ENCODE assay signal across 8 cellular contexts in the genomic region with DNA sequence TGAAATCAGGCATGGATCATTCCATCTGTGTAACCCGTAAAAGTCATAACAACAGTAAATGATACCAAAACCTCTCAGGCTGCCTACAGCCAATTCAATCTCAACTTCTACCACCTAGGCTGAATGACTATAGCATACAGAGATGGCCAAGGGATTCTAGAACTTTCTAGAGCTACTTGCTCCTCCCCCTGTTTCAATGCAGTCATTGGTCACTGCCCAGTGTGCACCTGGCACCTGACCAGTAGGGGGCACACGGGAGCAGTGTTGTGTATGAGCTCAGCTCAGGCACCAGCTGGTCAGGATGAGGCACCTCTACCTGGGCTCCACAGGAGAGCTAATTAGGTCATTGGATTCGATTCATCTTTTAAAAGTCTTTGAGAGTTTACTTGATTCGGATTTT.
DNase-seq lines count a peak whose midpoint lies in the region; ATAC-seq and TF ChIP-seq lines count a peak whose summit lies in the region.

No MANE protein-coding gene starts in this region.

- H3K4me3 ChIP-seq in MM.1S (ENCODE audit: low read length) = no peak overlapping the region

- H3F3A ChIP-seq in MM.1S (ENCODE audit: insufficient read depth, low read length) = no peaks in the 10 kb centered on the region

- no peaks in the 10 kb centered on the region for H4K20me1 ChIP-seq in MM.1S (ENCODE audit: insufficient read depth, low read length)

- no peaks in the 10 kb centered on the region for H3K9me2 ChIP-seq in MM.1S (replicated peaks; ENCODE audit: insufficient read depth, low read length)

- CTCF ChIA-PET in activated CD8-positive, alpha-beta T cell treated with anti-CD3 and anti-CD28 coated beads for 36 hours (lab: Charles Lee) = interaction anchor here (0.6 to 2.1 kb wide), 19 partner anchors 9 to 1244 kb away, joined by 3 to 20 read pairs (median 4); a partner anchor contains a TSS

- H3K27me3 ChIP-seq in MM.1S (replicated peaks; ENCODE audit: insufficient read depth, low read length) = no peaks in the 10 kb centered on the region

- no peaks in the 10 kb centered on the region for H3K36me3 ChIP-seq in MM.1S (replicated peaks; ENCODE audit: insufficient read depth, low read length)

- no peak overlapping the region for H3K27ac ChIP-seq in MM.1S (ENCODE audit: low read length)

- H3K4me1 Mint-ChIP-seq in activated CD8-positive, alpha-beta T cell treated with anti-CD3 and anti-CD28 coated beads for 36 hours (ENCODE audit: low read depth) = no peaks in the 10 kb centered on the region

- H2AFZ ChIP-seq in MM.1S (ENCODE audit: low read length) = no peak overlapping the region

- no peak overlapping the region for H3K4me2 ChIP-seq in MM.1S (ENCODE audit: low read depth, low read length)

- no peaks in the 10 kb centered on the region for H3K9me3 ChIP-seq in MM.1S (replicated peaks; ENCODE audit: insufficient read depth, low read length)

- no peak overlapping the region for H3K9ac ChIP-seq in MM.1S (ENCODE audit: low read length)

- ATAC-seq in GM21619 (IDR thresholded peaks at IDR 0.05; ENCODE audit: unreplicated experiment) = peak; percentile 46
- ATAC-seq in activated CD8-positive, alpha-beta T cell treated with anti-CD3 and anti-CD28 coated beads for 36 hours = peak; percentile 92
- ATAC-seq in omental fat pad (ENCODE audit: low FRiP score) = no peak

- H3K36me3 Mint-ChIP-seq in activated CD8-positive, alpha-beta T cell treated with anti-CD3 and anti-CD28 coated beads for 36 hours (ENCODE audit: low read depth) = no peaks in the 10 kb centered on the region

- peak; percentile 38 for TF ChIP-seq CTCF in MM.1S (IDR thresholded peaks at IDR 0.05; ENCODE audit: low read length)
- peak; percentile 78 for TF ChIP-seq CTCF in activated CD8-positive, alpha-beta T cell treated with anti-CD3 and anti-CD28 coated beads for 36 hours (IDR thresholded peaks at IDR 0.05)
- no peak for TF ChIP-seq CTCF in omental fat pad (IDR thresholded peaks at IDR 0.05)

- peak; percentile 16 for DNase-seq in NCI-H2196 (lab: John Stamatoyannopoulos, UW; ENCODE audit: unreplicated experiment)
- no peak for DNase-seq in NCI-H2196 treated with DMSO at 0.1 percent for 48 hours (lab: John Stamatoyannopoulos, UW; ENCODE audit: unreplicated experiment)
- peak; percentile 16 for DNase-seq in MM.1S
- DNase-seq in activated CD8-positive, alpha-beta T cell treated with anti-CD3 and anti-CD28 coated beads for 36 hours = peak; percentile 68
- peak; percentile 78 for DNase-seq in germinal center (ENCODE audit: low spot score)
- DNase-seq in stimulated activated CD4-positive, alpha-beta T cell treated with anti-CD3 and anti-CD28 coated beads, TNF-alpha, amount 100 ng/mL, for 1 hour (ENCODE audit: low read depth in 3 of 3, low spot score in 1 of 3) = peak in 2 of 3 donors; percentile 5 to 34
- DNase-seq in omental fat pad (ENCODE audit: low spot score) = no peak

- no peak overlapping the region for H3K27ac Mint-ChIP-seq in activated CD8-positive, alpha-beta T cell treated with anti-CD3 and anti-CD28 coated beads for 36 hours

- H3K9me3 Mint-ChIP-seq in activated CD8-positive, alpha-beta T cell treated with anti-CD3 and anti-CD28 coated beads for 36 hours = no peaks in the 10 kb centered on the region

- H3K27me3 Mint-ChIP-seq in activated CD8-positive, alpha-beta T cell treated with anti-CD3 and anti-CD28 coated beads for 36 hours = no peaks in the 10 kb centered on the region

- no peak overlapping the region for H3K4me3 Mint-ChIP-seq in activated CD8-positive, alpha-beta T cell treated with anti-CD3 and anti-CD28 coated beads for 36 hours

- H3K79me2 ChIP-seq in MM.1S (ENCODE audit: low read length) = no peaks in the 10 kb centered on the region

- intact Hi-C loops in activated CD8-positive, alpha-beta T cell treated with anti-CD3 and anti-CD28 coated beads for 36 hours (cut with micrococcal nuclease) = no loop called here

- POLR2A ChIA-PET in activated CD8-positive, alpha-beta T cell treated with anti-CD3 and anti-CD28 coated beads for 36 hours (lab: Charles Lee) = no interaction called here

- H3K4me1 ChIP-seq in MM.1S (ENCODE audit: low read length) = no peaks in the 10 kb centered on the region

Comparison
In these comparisons a context has a peak if more than half of its experiments do, and no peak if none do; other contexts are left out.
1. DNase-seq: peak in NCI-H2196 (single experiment), MM.1S (single experiment), activated CD8-positive, alpha-beta T cell treated with anti-CD3 and anti-CD28 coated beads for 36 hours (single experiment), germinal center (single experiment) and stimulated activated CD4-positive, alpha-beta T cell treated with anti-CD3 and anti-CD28 coated beads, TNF-alpha, amount 100 ng/mL, for 1 hour (2 of 3); none in NCI-H2196 treated with DMSO at 0.1 percent for 48 hours (single experiment) and omental fat pad (single experiment).
2. CTCF ChIP-seq: peak in MM.1S (single experiment) and activated CD8-positive, alpha-beta T cell treated with anti-CD3 and anti-CD28 coated beads for 36 hours (single experiment); none in omental fat pad (0 of 3).